Comparison of ENCODE assay signal across 1 cellular context in genomic region chr22:31544481-31545480, GRCh38.
TF ChIP-seq lines count a peak whose summit lies in the region.

No MANE protein-coding gene starts in this region.

TF ChIP-seq in IMR-90, 13 proteins besides CTCF, POLR2A, EP300 and RAD21 (continued from another document):
- TF ChIP-seq, protein P1, sequence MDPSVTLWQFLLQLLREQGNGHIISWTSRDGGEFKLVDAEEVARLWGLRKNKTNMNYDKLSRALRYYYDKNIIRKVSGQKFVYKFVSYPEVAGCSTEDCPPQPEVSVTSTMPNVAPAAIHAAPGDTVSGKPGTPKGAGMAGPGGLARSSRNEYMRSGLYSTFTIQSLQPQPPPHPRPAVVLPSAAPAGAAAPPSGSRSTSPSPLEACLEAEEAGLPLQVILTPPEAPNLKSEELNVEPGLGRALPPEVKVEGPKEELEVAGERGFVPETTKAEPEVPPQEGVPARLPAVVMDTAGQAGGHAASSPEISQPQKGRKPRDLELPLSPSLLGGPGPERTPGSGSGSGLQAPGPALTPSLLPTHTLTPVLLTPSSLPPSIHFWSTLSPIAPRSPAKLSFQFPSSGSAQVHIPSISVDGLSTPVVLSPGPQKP (IDR thresholded peaks at IDR 0.05; ENCODE audit: borderline replicate concordance, low read depth, low read length), result no peak
- no peak for TF ChIP-seq RFX5 (IDR thresholded peaks at IDR 0.05; ENCODE audit: low read depth, low read length)
- no peak for TF ChIP-seq MAZ (IDR thresholded peaks at IDR 0.05; ENCODE audit: borderline replicate concordance, low read depth, low read length)
